In the genomic region with DNA sequence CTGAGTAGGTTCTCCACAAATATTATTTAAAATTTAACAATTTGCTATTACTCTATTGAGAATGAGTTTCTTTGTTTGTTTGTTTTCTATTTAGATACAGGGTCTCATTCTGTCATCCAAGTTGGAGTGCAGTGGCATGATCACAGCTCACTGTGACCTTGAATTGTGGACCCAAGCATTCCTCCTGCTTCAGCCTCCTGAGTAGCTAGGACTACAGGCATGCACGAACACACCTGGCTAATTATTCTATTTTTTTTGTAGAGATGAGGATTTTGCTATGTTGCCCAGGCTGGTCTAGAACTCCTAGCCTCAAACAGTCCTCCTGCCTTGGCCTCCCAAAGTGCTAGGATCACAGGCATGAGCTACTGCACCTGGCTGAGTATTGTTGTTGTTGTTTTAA, we compare ENCODE assay signal across 1 cellular context.
A peak's percentile ranks its signal among the peaks of the same experiment; 100 is the strongest.
TF ChIP-seq lines count a peak whose summit lies in the region.

No MANE protein-coding gene starts in this region.

TF ChIP-seq in HepG2, 621 proteins besides CTCF, POLR2A, EP300 and RAD21 (continued from another document):
- no peak for TF ChIP-seq FOXP1 (IDR thresholded peaks at IDR 0.05)
- peak; percentile 23; the same call in 1 of the 2 replicates for TF ChIP-seq FOXP1 (CRISPR knock-in tag; IDR thresholded peaks at IDR 0.05)
- no peak for TF ChIP-seq ZBTB3 (CRISPR knock-in tag; IDR thresholded peaks at IDR 0.05; ENCODE audit: borderline replicate concordance, low read depth)
- TF ChIP-seq CREM (IDR thresholded peaks at IDR 0.05), result no peak
- TF ChIP-seq CREM (CRISPR knock-in tag; IDR thresholded peaks at IDR 0.05), result no peak
- TF ChIP-seq, protein P1, sequence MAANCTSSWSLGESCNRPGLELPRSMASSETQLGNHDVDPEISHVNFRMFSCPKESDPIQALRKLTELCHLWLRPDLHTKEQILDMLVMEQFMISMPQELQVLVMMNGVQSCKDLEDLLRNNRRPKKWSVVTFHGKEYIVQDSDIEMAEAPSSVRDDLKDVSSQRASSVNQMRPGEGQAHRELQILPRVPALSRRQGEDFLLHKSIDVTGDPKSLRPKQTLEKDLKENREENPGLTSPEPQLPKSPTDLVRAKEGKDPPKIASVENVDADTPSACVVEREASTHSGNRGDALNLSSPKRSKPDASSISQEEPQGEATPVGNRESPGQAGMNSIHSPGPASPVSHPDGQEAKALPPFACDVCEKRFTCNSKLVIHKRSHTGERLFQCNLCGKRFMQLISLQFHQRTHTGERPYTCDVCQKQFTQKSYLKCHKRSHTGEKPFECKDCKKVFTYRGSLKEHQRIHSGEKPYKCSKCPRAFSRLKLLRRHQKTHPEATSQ (CRISPR knock-in tag; IDR thresholded peaks at IDR 0.05; ENCODE audit: borderline replicate concordance), result 0 out of 2 replicates have a peak, but pooled peaks have one; percentile 29
- TF ChIP-seq, protein P2, sequence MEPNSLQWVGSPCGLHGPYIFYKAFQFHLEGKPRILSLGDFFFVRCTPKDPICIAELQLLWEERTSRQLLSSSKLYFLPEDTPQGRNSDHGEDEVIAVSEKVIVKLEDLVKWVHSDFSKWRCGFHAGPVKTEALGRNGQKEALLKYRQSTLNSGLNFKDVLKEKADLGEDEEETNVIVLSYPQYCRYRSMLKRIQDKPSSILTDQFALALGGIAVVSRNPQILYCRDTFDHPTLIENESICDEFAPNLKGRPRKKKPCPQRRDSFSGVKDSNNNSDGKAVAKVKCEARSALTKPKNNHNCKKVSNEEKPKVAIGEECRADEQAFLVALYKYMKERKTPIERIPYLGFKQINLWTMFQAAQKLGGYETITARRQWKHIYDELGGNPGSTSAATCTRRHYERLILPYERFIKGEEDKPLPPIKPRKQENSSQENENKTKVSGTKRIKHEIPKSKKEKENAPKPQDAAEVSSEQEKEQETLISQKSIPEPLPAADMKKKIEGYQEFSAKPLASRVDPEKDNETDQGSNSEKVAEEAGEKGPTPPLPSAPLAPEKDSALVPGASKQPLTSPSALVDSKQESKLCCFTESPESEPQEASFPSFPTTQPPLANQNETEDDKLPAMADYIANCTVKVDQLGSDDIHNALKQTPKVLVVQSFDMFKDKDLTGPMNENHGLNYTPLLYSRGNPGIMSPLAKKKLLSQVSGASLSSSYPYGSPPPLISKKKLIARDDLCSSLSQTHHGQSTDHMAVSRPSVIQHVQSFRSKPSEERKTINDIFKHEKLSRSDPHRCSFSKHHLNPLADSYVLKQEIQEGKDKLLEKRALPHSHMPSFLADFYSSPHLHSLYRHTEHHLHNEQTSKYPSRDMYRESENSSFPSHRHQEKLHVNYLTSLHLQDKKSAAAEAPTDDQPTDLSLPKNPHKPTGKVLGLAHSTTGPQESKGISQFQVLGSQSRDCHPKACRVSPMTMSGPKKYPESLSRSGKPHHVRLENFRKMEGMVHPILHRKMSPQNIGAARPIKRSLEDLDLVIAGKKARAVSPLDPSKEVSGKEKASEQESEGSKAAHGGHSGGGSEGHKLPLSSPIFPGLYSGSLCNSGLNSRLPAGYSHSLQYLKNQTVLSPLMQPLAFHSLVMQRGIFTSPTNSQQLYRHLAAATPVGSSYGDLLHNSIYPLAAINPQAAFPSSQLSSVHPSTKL (CRISPR knock-in tag; IDR thresholded peaks at IDR 0.05), result 0 out of 2 replicates have a peak, but pooled peaks have one; percentile 42
- peak; percentile 53 for TF ChIP-seq ZNF121 (CRISPR knock-in tag; IDR thresholded peaks at IDR 0.05)
- peak; percentile 40; the same call in 1 of the 2 replicates for TF ChIP-seq HNF4A (CRISPR knock-in tag; IDR thresholded peaks at IDR 0.05)
